5 cellular contexts compared by ENCODE assay signal in genomic region chr14:30604696-30605095, GRCh38.
TF ChIP-seq lines count a peak whose summit lies in the region.

No MANE protein-coding gene starts in this region.

TF ChIP-seq in HEK293, 187 proteins besides CTCF, POLR2A, EP300 and RAD21:
- TF ChIP-seq ZNF24 (tag by site-specific recombination; IDR thresholded peaks at IDR 0.05), result peak; percentile 76

TF ChIP-seq in WTC11, 78 proteins besides CTCF, POLR2A, EP300 and RAD21:
- 0 out of 2 replicates have a peak, but pooled peaks have one; percentile 30 for TF ChIP-seq GABPB1 (CRISPR knock-in tag; IDR thresholded peaks at IDR 0.05)
TF ChIP-seq in WTC11: peak in this region for 1; not testable (repeated sequence) for 77.

TF ChIP-seq in GM12878, 131 proteins besides CTCF, POLR2A, EP300 and RAD21:
- TF ChIP-seq ZNF24 (IDR thresholded peaks at IDR 0.05), result peak; percentile 91
TF ChIP-seq in GM12878: peak in this region for 1; not testable (repeated sequence) for 130.

TF ChIP-seq in K562, 482 proteins besides CTCF, POLR2A, EP300 and RAD21:
- peak; percentile 87 for TF ChIP-seq ZNF24 (IDR thresholded peaks at IDR 0.05)
TF ChIP-seq in K562: peak in this region for 1; not testable (repeated sequence) for 481.

TF ChIP-seq in HepG2, 621 proteins besides CTCF, POLR2A, EP300 and RAD21:
- TF ChIP-seq ZNF24 (IDR thresholded peaks at IDR 0.05), result peak; percentile 91
